In the genomic region with DNA sequence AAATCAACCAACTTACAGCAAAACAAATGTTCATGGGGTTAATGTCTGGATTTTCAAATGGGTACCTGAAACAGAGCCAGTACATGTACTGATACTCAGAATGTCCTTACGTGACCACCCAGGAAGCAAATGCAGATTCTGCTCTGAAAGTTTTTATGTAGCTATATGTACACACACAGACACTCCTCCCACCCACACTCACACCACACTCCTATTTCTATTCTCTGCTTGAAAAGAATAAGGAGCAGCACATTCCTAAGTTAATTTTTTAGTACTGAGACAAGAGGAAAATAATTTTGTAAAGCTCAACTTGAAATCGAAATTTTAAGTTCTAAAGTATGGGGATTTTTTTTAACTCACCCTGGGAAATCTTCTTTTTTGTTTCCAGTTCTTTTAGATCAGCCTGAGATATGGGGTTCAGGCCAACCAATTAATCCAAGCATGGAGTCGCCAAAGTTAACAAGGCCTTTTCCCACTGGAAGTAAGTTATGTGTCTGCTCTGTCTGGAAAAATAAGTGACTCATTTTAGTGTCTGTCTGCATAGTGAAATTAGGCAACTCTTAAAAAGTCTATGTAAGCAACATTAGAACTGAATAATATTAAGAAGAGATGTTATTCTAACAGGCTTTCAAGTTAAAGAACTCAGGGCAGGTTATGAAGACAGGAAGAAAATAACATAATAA, we compare ENCODE assay signal across 14 cellular contexts.
DNase-seq lines count a peak whose midpoint lies in the region; FAIRE-seq and TF ChIP-seq lines count a peak whose summit lies in the region.
"Had no signal": no experiment of that assay in that cellular context is flagged by ENCODE, and none has a peak within 500 bp of the region (broad histone marks: within the 10 kb centered on the region; RNA-seq: fewer than 3 reads in every experiment).

No MANE protein-coding gene starts in this region.

- H3K4me3 ChIP-seq in choroid plexus epithelial cell (ENCODE audit: low read depth, low read length) (no peak overlapping the region), kidney epithelial cell (ENCODE audit: low read depth, low read length) (no peak overlapping the region), suprapubic skin (no peak overlapping the region)
- H3K4me3 ChIP-seq: adrenal gland had no signal

- no peak for TF ChIP-seq EP300 in suprapubic skin (IDR thresholded peaks at IDR 0.05)

- FAIRE-seq in H54 (lab: Jason Lieb, UNC) = peak; percentile 48
- no peak for FAIRE-seq in HTR-8/SVneo (lab: Jason Lieb, UNC)

- TF ChIP-seq POLR2A in H54 (IDR thresholded peaks at IDR 0.05; ENCODE audit: low read depth, low read length) (no peak), suprapubic skin (IDR thresholded peaks at IDR 0.05) (no peak)

- H3K9me3 ChIP-seq in suprapubic skin = no peaks in the 10 kb centered on the region
- H3K9me3 ChIP-seq: adrenal gland had no signal

- peak overlapping the region; percentile 34 for H3K27ac ChIP-seq in suprapubic skin

- no peaks in the 10 kb centered on the region for H3K36me3 ChIP-seq in kidney epithelial cell (ENCODE audit: control insufficient read depth, insufficient read depth, low read length)
- H3K36me3 ChIP-seq in suprapubic skin = no peaks in the 10 kb centered on the region
- H3K36me3 ChIP-seq: adrenal gland had no signal

- DNase-seq in H54 (ENCODE audit: insufficient read length, low spot score) = no peak
- DNase-seq in choroid plexus epithelial cell (ENCODE audit: low read depth) = peak; percentile 83
- DNase-seq in kidney epithelial cell (ENCODE audit: low read depth) = peak; percentile 81
- DNase-seq in suprapubic skin (ENCODE audit: low spot score in 2 of 2) = no peak
- DNase-seq in AML-193 (lab: John Stamatoyannopoulos, UW) = no peak
- no peak for DNase-seq in HTR-8/SVneo (ENCODE audit: insufficient read length, low spot score)
- DNase-seq in amygdala (lab: John Stamatoyannopoulos, UW) = no peak
- no peak for DNase-seq in NCI-H146 (lab: John Stamatoyannopoulos, UW)
- DNase-seq: adrenal gland; DMS79 treated with DMSO at 0.1 percent for 48 hours; hypothalamus; naive thymus-derived CD8-positive, alpha-beta T cell; NCI-H526; T-cell had no signal

- WGBS in suprapubic skin = 42% methylated on average over 3 of the region's 3 CpGs

- peaks cover 12% of the 10 kb centered on the region for H3K4me1 ChIP-seq in suprapubic skin
- H3K4me1 ChIP-seq: adrenal gland had no signal

- TF ChIP-seq CTCF in choroid plexus epithelial cell (conservative IDR thresholded peaks at IDR 0.05; ENCODE audit: low read depth, low read length) = no peak
- no peak for TF ChIP-seq CTCF in kidney epithelial cell (IDR thresholded peaks at IDR 0.05; ENCODE audit: insufficient read depth, low read length, poor library complexity, severe bottlenecking)
- TF ChIP-seq CTCF in suprapubic skin (IDR thresholded peaks at IDR 0.05) = no peak

- H3K27me3 ChIP-seq in kidney epithelial cell (ENCODE audit: control insufficient read depth, insufficient read depth, low read length) = no peaks in the 10 kb centered on the region
- no peaks in the 10 kb centered on the region for H3K27me3 ChIP-seq in suprapubic skin
- H3K27me3 ChIP-seq: adrenal gland had no signal

Comparison
In these comparisons a context has a peak if more than half of its experiments do, and no peak if none do; other contexts are left out.
1. DNase-seq: peak in choroid plexus epithelial cell (single experiment) and kidney epithelial cell (single experiment); none in H54 (single experiment), suprapubic skin (0 of 2), AML-193 (0 of 2), HTR-8/SVneo (single experiment), amygdala (0 of 56) and NCI-H146 (single experiment).